Comparison of ENCODE assay signal across 8 cellular contexts in the genomic region with DNA sequence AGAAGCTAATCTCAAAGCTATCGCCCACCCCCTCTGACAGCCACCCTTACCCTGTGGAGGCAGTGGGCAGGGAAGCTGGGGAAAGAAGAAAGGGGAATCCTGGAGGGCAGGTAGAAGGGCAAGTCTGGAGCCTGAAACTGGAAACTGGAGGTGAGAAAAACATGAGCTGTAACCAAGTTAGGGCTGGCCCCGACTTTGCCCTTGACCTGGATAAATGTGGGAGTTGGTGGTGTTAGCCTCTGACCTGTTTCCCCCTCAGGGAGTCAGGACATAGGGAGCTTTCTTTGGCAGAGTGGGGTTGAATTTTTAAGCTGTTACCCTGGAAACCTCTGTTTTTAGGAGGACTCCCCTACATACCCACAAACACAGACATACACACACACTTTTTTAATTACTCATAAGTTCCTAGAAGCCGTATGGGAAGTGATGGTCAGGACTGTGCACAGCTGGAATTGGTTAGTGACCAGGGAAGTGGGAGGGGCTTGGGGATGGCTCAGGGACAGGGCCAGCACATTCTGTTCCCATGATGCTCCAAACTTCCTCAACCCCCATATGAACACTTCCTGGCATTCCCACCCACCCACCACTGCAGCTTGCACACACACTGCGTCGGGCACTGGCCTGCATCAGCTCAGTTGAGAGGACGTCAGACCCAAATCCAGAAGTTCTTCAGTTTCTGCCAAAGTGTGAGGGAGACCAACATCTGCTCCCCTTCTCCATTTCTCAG. TPM values are rescaled to one million over a fixed set of nuclear protein-coding genes. Genes with fewer than 3 reads are reported as not detected.
DNase-seq lines count a peak whose midpoint lies in the region; ATAC-seq and TF ChIP-seq lines count a peak whose summit lies in the region.

No MANE protein-coding gene starts in this region.

- H3K9me3 ChIP-seq in prostate gland = no peaks in the 10 kb centered on the region

- peak; percentile 93 for ATAC-seq in Right ventricle myocardium superior (ENCODE audit: poor library complexity)

- in situ Hi-C loops in KBM-7 (cut with MboI; ENCODE audit: low pct_unique_long_range_greater_than_20kb, low sequenced_read_pairs) = no loop called here

- no peak for TF ChIP-seq POLR2A in prostate gland (IDR thresholded peaks at IDR 0.05)

- TF ChIP-seq CTCF in prostate gland (IDR thresholded peaks at IDR 0.05) = no peak

- no peaks in the 10 kb centered on the region for H3K36me3 ChIP-seq in prostate gland

- H3K4me3 ChIP-seq in prostate gland = no peak overlapping the region

- intact Hi-C loops in Right ventricle myocardium superior (cut with DNase I) = no loop called here
- intact Hi-C loops in prostate gland (cut with DNase I) = no loop called here

- H3K4me1 ChIP-seq in prostate gland (replicated peaks) = no peaks in the 10 kb centered on the region

- 36% methylated on average over 6 of the region's 6 CpGs for WGBS in prostate gland

- H3K27me3 ChIP-seq in prostate gland (replicated peaks; ENCODE audit: insufficient read depth) = no peaks in the 10 kb centered on the region

- peak; percentile 90 for DNase-seq in KBM-7
- DNase-seq in activated T-cell treated with anti-CD3 and anti-CD28 coated beads, Interleukin-2, amount 50 U/mL, for 48 hours = peak; percentile 29 to 36
- peak; percentile 91 for DNase-seq in Right ventricle myocardium superior
- DNase-seq in prostate gland (ENCODE audit: low spot score) = peak; percentile 26
- DNase-seq in RPMI8226 = no peak
- DNase-seq in NCI-H82 (lab: John Stamatoyannopoulos, UW) = no peak
- no peak for DNase-seq in central memory CD4-positive, alpha-beta T cell
- DNase-seq in NCI-H1930 (lab: John Stamatoyannopoulos, UW) = no peak

- peak overlapping the region; percentile 59 to 71 for H3K27ac ChIP-seq in prostate gland

RNA-seq across cellular contexts. Expression of a gene that starts 5.0 kb away (rescaled TPM):
- total RNA-seq in Right ventricle myocardium superior (3.4 TPM), prostate gland (1 to 10 TPM in 1 of 2 donors, under 1 TPM in 1; 0.46 to 2.6 TPM)

RNA-seq across cellular contexts. Expression of a gene that starts 18.4 kb away (rescaled TPM):
- total RNA-seq in Right ventricle myocardium superior (17.2 TPM), prostate gland (10 to 100 TPM; 58.0 to 79.6 TPM)

RNA-seq across cellular contexts. Expression of a gene that starts 29.9 kb away (rescaled TPM):
- total RNA-seq in Right ventricle myocardium superior (11.6 TPM), prostate gland (10 to 100 TPM; 23.1 to 29.3 TPM)

RNA-seq across cellular contexts. Expression of a gene that starts 30.2 kb away (rescaled TPM):
- total RNA-seq in Right ventricle myocardium superior (48.0 TPM), prostate gland (10 to 100 TPM; 65.9 to 75.9 TPM)

Comparison
In these comparisons a context has a peak if more than half of its experiments do, and no peak if none do; other contexts are left out.
1. DNase-seq: peak in KBM-7 (single experiment), activated T-cell treated with anti-CD3 and anti-CD28 coated beads, Interleukin-2, amount 50 U/mL, for 48 hours (2 of 2), Right ventricle myocardium superior (single experiment) and prostate gland (single experiment); none in RPMI8226 (single experiment), NCI-H82 (single experiment), central memory CD4-positive, alpha-beta T cell (single experiment) and NCI-H1930 (0 of 2).